In the genomic region with DNA sequence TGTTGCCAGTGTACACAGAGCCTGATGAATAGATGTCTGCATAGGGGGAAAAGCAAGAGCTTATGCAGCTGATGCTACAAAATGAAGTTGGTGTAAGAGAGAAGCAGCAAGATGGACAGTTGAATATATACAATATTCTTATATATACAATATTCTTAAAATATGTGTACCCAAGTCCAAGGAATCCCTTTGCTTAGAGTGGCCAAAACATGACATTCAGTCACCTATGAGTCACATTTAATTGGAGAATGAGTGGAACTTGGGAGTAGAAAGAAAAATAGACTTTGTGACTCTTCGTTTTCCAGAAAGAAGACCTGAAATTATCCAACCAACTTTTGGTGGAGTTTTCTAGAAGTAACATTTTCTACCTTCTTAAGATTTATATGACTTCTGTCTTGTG, we compare ENCODE assay signal across 19 cellular contexts.
A peak's percentile ranks its signal among the peaks of the same experiment; 100 is the strongest.
DNase-seq lines count a peak whose midpoint lies in the region; ATAC-seq and TF ChIP-seq lines count a peak whose summit lies in the region.
"Had no signal": no experiment of that assay in that cellular context is flagged by ENCODE, and none has a peak within 500 bp of the region (broad histone marks: within the 10 kb centered on the region; RNA-seq: fewer than 3 reads in every experiment).

No MANE protein-coding gene starts in this region.

- H4K91ac ChIP-seq in mesenchymal stem cell (ENCODE audit: low read length): no peak overlapping the region

- H3K14ac ChIP-seq in mesenchymal stem cell (ENCODE audit: low read length in 2 of 2): no peak overlapping the region

- H3K27me3 Mint-ChIP-seq in HFFc6 (ENCODE audit: insufficient read depth) (no peaks in the 10 kb centered on the region; the same call in 1 of the 2 replicates), osteocyte (ENCODE audit: unreplicated experiment) (no peaks in the 10 kb centered on the region)

- H3K4me3 Mint-ChIP-seq in HFFc6: peak overlapping the region; percentile 60
- H3K4me3 Mint-ChIP-seq in osteocyte (ENCODE audit: unreplicated experiment): no peak overlapping the region
- H3K4me3 Mint-ChIP-seq: CD14-positive monocyte, GM23338 had no signal

- no peak overlapping the region for H2BK15ac ChIP-seq in mesenchymal stem cell (ENCODE audit: low read depth, poor library complexity, severe bottlenecking)

- no peak overlapping the region for H3K18ac ChIP-seq in mesenchymal stem cell (ENCODE audit: low read depth in 1 of 2, low read length in 2 of 2)

- no peaks in the 10 kb centered on the region for H3K79me1 ChIP-seq in mesenchymal stem cell (replicated peaks; ENCODE audit: low read length, poor library complexity, severe bottlenecking)

- no peak overlapping the region for H3K9ac ChIP-seq in mesenchymal stem cell (ENCODE audit: low read length)

- no peaks in the 10 kb centered on the region for H3K36me3 ChIP-seq in mesenchymal stem cell (ENCODE audit: control insufficient read depth in 1 of 2, insufficient read depth in 2 of 2, low read depth in 1 of 2, low read length in 2 of 2)

- H3K36me3 Mint-ChIP-seq in HFFc6 (ENCODE audit: low read depth) (peaks cover 46% of the 10 kb centered on the region), osteocyte (ENCODE audit: unreplicated experiment) (peaks cover 5% of the 10 kb centered on the region)
- H3K36me3 Mint-ChIP-seq: CD14-positive monocyte had no signal

- H3K4me1 ChIP-seq in mesenchymal stem cell (ENCODE audit: control insufficient read depth, insufficient read depth, low read depth, low read length): no peaks in the 10 kb centered on the region

- DNase-seq in AG08396 (ENCODE audit: low spot score): peak; percentile 3
- DNase-seq in HFFc6: peak; percentile 32
- peak; percentile 29 for DNase-seq in astrocyte of the spinal cord (ENCODE audit: low read depth, low spot score)
- no peak for DNase-seq in osteocyte (ENCODE audit: extremely low spot score, unreplicated experiment)
- DNase-seq in NCI-H446 (lab: John Stamatoyannopoulos, UW): no peak
- DNase-seq in mesenchymal stem cell: no peak
- DNase-seq: AML-193, COR-L47, KG1, NCI-H1436 treated with DMSO at 0.1 percent for 48 hours, NCI-H2081, NCI-H510A treated with DMSO at 0.1 percent for 48 hours had no signal

- H3K4me2 ChIP-seq in mesenchymal stem cell (ENCODE audit: low read length, poor library complexity, severe bottlenecking): no peak overlapping the region
- H3K4me2 ChIP-seq: GM23338 had no signal

- H3K27ac ChIP-seq in mesenchymal stem cell (ENCODE audit: low read length, poor library complexity, severe bottlenecking): no peak overlapping the region

- no peak overlapping the region for H2BK12ac ChIP-seq in mesenchymal stem cell (ENCODE audit: low read length in 2 of 2)

- ATAC-seq in GM21619 (IDR thresholded peaks at IDR 0.05; ENCODE audit: unreplicated experiment) (no peak), HG02588 (IDR thresholded peaks at IDR 0.05; ENCODE audit: unreplicated experiment) (no peak)
- ATAC-seq: GM12878, GM23338, Panc1, Right ventricle myocardium inferior had no signal

- H3K4me3 ChIP-seq in astrocyte of the spinal cord (ENCODE audit: low read depth, low read length) (no peak overlapping the region), mesenchymal stem cell (ENCODE audit: insufficient read depth in 1 of 2, low read depth in 1 of 2, low read length in 2 of 2) (no peak overlapping the region)
- H3K4me3 ChIP-seq: GM12878, GM23338 had no signal

- H2AK5ac ChIP-seq in mesenchymal stem cell (ENCODE audit: low read length, severe bottlenecking): no peak overlapping the region

- no peaks in the 10 kb centered on the region for H3K27me3 ChIP-seq in mesenchymal stem cell (ENCODE audit: control insufficient read depth in 1 of 2, insufficient read depth in 1 of 2, low read length in 2 of 2)

- H2AFZ ChIP-seq in mesenchymal stem cell (ENCODE audit: low read depth, low read length): no peak overlapping the region
- H2AFZ ChIP-seq: GM23338 had no signal

- H3K27ac Mint-ChIP-seq in HFFc6: peak overlapping the region; percentile 66
- H3K27ac Mint-ChIP-seq in osteocyte (ENCODE audit: unreplicated experiment): peak overlapping the region; percentile 56
- H3K27ac Mint-ChIP-seq: CD14-positive monocyte, GM23338 had no signal

- H3K4me1 Mint-ChIP-seq in HFFc6 (ENCODE audit: low read depth) (peaks cover 27% of the 10 kb centered on the region), osteocyte (ENCODE audit: unreplicated experiment) (peaks cover 22% of the 10 kb centered on the region)
- H3K4me1 Mint-ChIP-seq: CD14-positive monocyte had no signal

- H3K9me3 Mint-ChIP-seq in HFFc6: peaks cover 5% of the 10 kb centered on the region; the same call in 1 of the 2 replicates
- H3K9me3 Mint-ChIP-seq in osteocyte (ENCODE audit: unreplicated experiment): no peaks in the 10 kb centered on the region

- no CpG with 5 or more reads among the region's 1 CpG for WGBS in mesenchymal stem cell

- TF ChIP-seq CTCF in HFFc6 (IDR thresholded peaks at IDR 0.05) (no peak), astrocyte of the spinal cord (IDR thresholded peaks at IDR 0.05; ENCODE audit: low read depth, low read length) (no peak), osteocyte (IDR thresholded peaks at IDR 0.05) (no peak)

- no peak overlapping the region for H2BK5ac ChIP-seq in mesenchymal stem cell (ENCODE audit: low read depth, low read length, poor library complexity, severe bottlenecking)

- in situ Hi-C loops in astrocyte of the spinal cord (cut with HindIII; ENCODE audit: low sequenced_read_pairs): no loop called here

- no peak overlapping the region for H4K8ac ChIP-seq in mesenchymal stem cell (ENCODE audit: low read length)

- H3K9me3 ChIP-seq in mesenchymal stem cell (ENCODE audit: control insufficient read depth, low read length): no peaks in the 10 kb centered on the region

- no peak overlapping the region for H3K4ac ChIP-seq in mesenchymal stem cell (ENCODE audit: low read depth in 1 of 2, low read length in 2 of 2)

- no peak overlapping the region for H2BK120ac ChIP-seq in mesenchymal stem cell (ENCODE audit: low read depth, low read length)

- no peak overlapping the region for H3K23ac ChIP-seq in mesenchymal stem cell (ENCODE audit: low read length in 2 of 2)

Comparison
In these comparisons a context has a peak if more than half of its experiments do, and no peak if none do; other contexts are left out.
1. DNase-seq: peak in AG08396 (single experiment), HFFc6 (single experiment) and astrocyte of the spinal cord (single experiment); none in osteocyte (single experiment), NCI-H446 (0 of 2) and mesenchymal stem cell (single experiment).